In genomic region chr20:46779831-46780230, GRCh38 we compare ENCODE assay signal across 31 cellular contexts.
"Had no signal": no experiment of that assay in that cellular context is flagged by ENCODE, and none has a peak within 500 bp of the region (broad histone marks: within the 10 kb centered on the region; RNA-seq: fewer than 3 reads in every experiment).

No MANE protein-coding gene starts in this region.

- H3K4me3 Mint-ChIP-seq: activated CD4-positive, alpha-beta T cell treated with anti-CD3 and anti-CD28 coated beads for 36 hours; activated CD4-positive, alpha-beta T cell treated with anti-CD3 and anti-CD28 coated beads, Interleukin-2, amount 10 ng/mL, durations not matched to agents 7 days and 5 days; activated naive CD4-positive, alpha-beta T cell treated with anti-CD3 and anti-CD28 coated beads, Interleukin-2, amount 10 ng/mL, durations not matched to agents 7 days and 5 days; activated naive CD8-positive, alpha-beta T cell had no signal

- H3K36me3 ChIP-seq: brain microvascular endothelial cell had no signal

- H3K36me3 Mint-ChIP-seq: activated naive CD4-positive, alpha-beta T cell treated with anti-CD3 and anti-CD28 coated beads, Interleukin-2, amount 10 ng/mL, durations not matched to agents 7 days and 5 days; activated naive CD8-positive, alpha-beta T cell had no signal

- H3K4me3 ChIP-seq: PC-9 had no signal

- H3K27ac ChIP-seq: brain microvascular endothelial cell, KMS-11, PC-9, RWPE1 had no signal

- DNase-seq: activated CD4-positive, alpha-beta T cell treated with anti-CD3 and anti-CD28 coated beads for 36 hours; activated CD4-positive, alpha-beta T cell treated with anti-CD3 and anti-CD28 coated beads, Interleukin-2, amount 10 ng/mL, durations not matched to agents 7 days and 5 days; activated CD4-positive, alpha-beta T cell treated with anti-CD3 and anti-CD28 coated beads, Interleukin-2, amount 50 U/mL, for 48 hours; activated CD8-positive, alpha-beta memory T cell treated with anti-CD3 and anti-CD28 coated beads, Interleukin-2, amount 50 U/mL, for 4 hours; activated effector memory CD4-positive, alpha-beta T cell treated with Interleukin-2 at 50 U/mL for 16 hours; activated naive CD4-positive, alpha-beta T cell treated with anti-CD3 and anti-CD28 coated beads, Interleukin-2, amount 10 ng/mL, durations not matched to agents 7 days and 5 days; activated T-cell treated with anti-CD3 and anti-CD28 coated beads for 4 hours; activated T-cell treated with anti-CD3 and anti-CD28 coated beads, Interleukin-2, amount 50 U/mL, for 48 hours; amniotic stem cell; aorta; brain microvascular endothelial cell; central memory CD4-positive, alpha-beta T cell; MM.1S; MV-4-11; NCI-H1092; NCI-H1436 treated with DMSO at 0.1 percent for 48 hours; NCI-H1694 treated with DMSO at 0.1 percent for 48 hours; NCI-H2029; NCI-H345; NCI-H524 treated with DMSO at 0.1 percent for 48 hours; PC-9; SIG-M5; SW 1271; T-helper 1 cell had no signal

- H3K27me3 ChIP-seq: brain microvascular endothelial cell had no signal

- ATAC-seq: activated CD4-positive, alpha-beta T cell treated with anti-CD3 and anti-CD28 coated beads for 36 hours; activated CD4-positive, CD25-positive, alpha-beta regulatory T cell treated with anti-CD3 and anti-CD28 coated beads, Interleukin-2, amount 50 U/mL, for 24 hours; Right ventricle myocardium inferior had no signal

- FAIRE-seq: RCC 7860, TTC549 had no signal

- H3K27ac Mint-ChIP-seq: activated CD4-positive, alpha-beta T cell treated with anti-CD3 and anti-CD28 coated beads for 36 hours; activated CD4-positive, alpha-beta T cell treated with anti-CD3 and anti-CD28 coated beads, Interleukin-2, amount 10 ng/mL, durations not matched to agents 7 days and 5 days; activated naive CD4-positive, alpha-beta T cell treated with anti-CD3 and anti-CD28 coated beads, Interleukin-2, amount 10 ng/mL, durations not matched to agents 7 days and 5 days; activated naive CD8-positive, alpha-beta T cell had no signal

- H3K4me2 ChIP-seq: KMS-11, PC-9 had no signal

- H3K4me1 Mint-ChIP-seq: activated CD4-positive, alpha-beta T cell treated with anti-CD3 and anti-CD28 coated beads for 36 hours; activated CD4-positive, alpha-beta T cell treated with anti-CD3 and anti-CD28 coated beads, Interleukin-2, amount 10 ng/mL, durations not matched to agents 7 days and 5 days; activated naive CD4-positive, alpha-beta T cell treated with anti-CD3 and anti-CD28 coated beads, Interleukin-2, amount 10 ng/mL, durations not matched to agents 7 days and 5 days had no signal
